Comparison of ENCODE assay signal across 8 cellular contexts in genomic region chr11:35174666-35175065, GRCh38. TPM values are rescaled to one million over a fixed set of nuclear protein-coding genes. Genes with fewer than 3 reads are reported as not detected.
DNase-seq lines count a peak whose midpoint lies in the region; ATAC-seq and TF ChIP-seq lines count a peak whose summit lies in the region.

No MANE protein-coding gene starts in this region.

- H3K27me3 Mint-ChIP-seq in CD8-positive, alpha-beta T cell (ENCODE audit: low read depth), result no peaks in the 10 kb centered on the region

- peaks cover 4% of the 10 kb centered on the region for H3F3A ChIP-seq in PC-3 (ENCODE audit: low read length, unreplicated experiment)

- no peak overlapping the region for H3K9ac ChIP-seq in PC-3 (ENCODE audit: low read length)

- DNase-seq in CD8-positive, alpha-beta T cell, result no peak
- peak; percentile 46 for DNase-seq in PC-3
- DNase-seq in coronary artery (ENCODE audit: low spot score), result no peak
- peak; percentile 31 for DNase-seq in osteoblast (ENCODE audit: insufficient read length, low spot score, missing footprints)
- no peak for DNase-seq in posterior vena cava (ENCODE audit: low spot score)
- no peak for DNase-seq in WERI-Rb-1
- DNase-seq in left ventricle myocardium superior, result no peak

- H3K9me3 Mint-ChIP-seq in CD8-positive, alpha-beta T cell, result no peaks in the 10 kb centered on the region

- peaks cover 95% of the 10 kb centered on the region for H3K4me1 ChIP-seq in CD8-positive, alpha-beta T cell (ENCODE audit: insufficient read depth, low read length)
- H3K4me1 ChIP-seq in PC-3 (ENCODE audit: insufficient read depth, low read length), result peaks cover 57% of the 10 kb centered on the region
- peaks cover 74% of the 10 kb centered on the region for H3K4me1 ChIP-seq in osteoblast (ENCODE audit: insufficient read depth, low read length)

- peaks cover 30% of the 10 kb centered on the region for H4K20me1 ChIP-seq in PC-3 (ENCODE audit: low read length)
- H4K20me1 ChIP-seq in osteoblast (ENCODE audit: insufficient read depth, low read length), result peaks cover 32% of the 10 kb centered on the region

- no TSS peak for BruUV-seq in PC-3 (replicated peaks; lab: Mats Ljungman, UMichigan)

- peak overlapping the region; percentile 100 for H3K27ac Mint-ChIP-seq in CD8-positive, alpha-beta T cell

- no peaks in the 10 kb centered on the region for H3K9me2 ChIP-seq in PC-3 (replicated peaks; ENCODE audit: low read length)

- intact Hi-C loops in CD8-positive, alpha-beta T cell (cut with DNase I, micrococcal nuclease), result no loop called here
- intact Hi-C loops in PC-3 (cut with micrococcal nuclease), result no loop called here
- intact Hi-C loops in posterior vena cava (cut with DNase I), result loop anchor here in 1 of 2 donors (10.0 kb wide), 2 partner anchors 110 to 190 kb away; no protein-coding TSS in a partner anchor
- intact Hi-C loops in left ventricle myocardium superior (cut with micrococcal nuclease), result no loop called here

- H2AFZ ChIP-seq in PC-3 (ENCODE audit: low read length) (no peak overlapping the region), osteoblast (ENCODE audit: low read length) (no peak overlapping the region)

- TF ChIP-seq CTCF in CD8-positive, alpha-beta T cell (IDR thresholded peaks at IDR 0.05), result no peak
- TF ChIP-seq CTCF in PC-3 (conservative IDR thresholded peaks at IDR 0.05; ENCODE audit: low read depth, low read length) (no peak), coronary artery (IDR thresholded peaks at IDR 0.05) (no peak), osteoblast (IDR thresholded peaks at IDR 0.05; ENCODE audit: extremely low read depth, low read depth, low read length) (no peak), WERI-Rb-1 (IDR thresholded peaks at IDR 0.05; ENCODE audit: low read depth, low read length) (no peak)

- H3K27ac ChIP-seq in CD8-positive, alpha-beta T cell (ENCODE audit: low read depth, low read length), result peak overlapping the region; percentile 54
- H3K27ac ChIP-seq in PC-3 (ENCODE audit: low read length) (peak overlapping the region; percentile 39), coronary artery (peak overlapping the region; percentile 45 to 74), osteoblast (ENCODE audit: low read depth, low read length) (peak overlapping the region; percentile 89), WERI-Rb-1 (no peak overlapping the region)

- ATAC-seq in CD8-positive, alpha-beta T cell, result no peak
- ATAC-seq in PC-3, result peak; percentile 44
- ATAC-seq in left ventricle myocardium superior, result no peak
- ATAC-seq in GM19324 (IDR thresholded peaks at IDR 0.05; ENCODE audit: low FRiP score, unreplicated experiment), result no peak

- POLR2A ChIA-PET in CD8-positive, alpha-beta T cell (lab: Charles Lee), result interaction anchor here (0.6 to 13.9 kb wide), 7 partner anchors 10 to 736 kb away, joined by 3 to 203 read pairs (median 4); partner anchors contain the start of gene CAT
- POLR2A ChIA-PET in PC-3 (lab: Charles Lee; ENCODE audit: unreplicated experiment), result no interaction called here

- H3K79me2 ChIP-seq in PC-3 (ENCODE audit: low read length) (peaks cover 89% of the 10 kb centered on the region), osteoblast (ENCODE audit: insufficient read depth, low read length) (peaks cover 93% of the 10 kb centered on the region)

- H3K36me3 Mint-ChIP-seq in CD8-positive, alpha-beta T cell, result peaks cover 76% of the 10 kb centered on the region

- H3K4me2 ChIP-seq in PC-3 (ENCODE audit: low read length), result peak overlapping the region; percentile 32
- peak overlapping the region; percentile 37 for H3K4me2 ChIP-seq in osteoblast (ENCODE audit: insufficient read depth, low read length)

- H3K4me3 ChIP-seq in CD8-positive, alpha-beta T cell (ENCODE audit: low read depth, low read length), result no peak overlapping the region
- H3K4me3 ChIP-seq in PC-3 (ENCODE audit: low read length) (no peak overlapping the region), coronary artery (no peak overlapping the region), osteoblast (ENCODE audit: insufficient read depth, low read length) (no peak overlapping the region), WERI-Rb-1 (ENCODE audit: low read depth, low read length) (no peak overlapping the region)

- H3K4me1 Mint-ChIP-seq in CD8-positive, alpha-beta T cell (ENCODE audit: low read depth), result peaks cover 96% of the 10 kb centered on the region

- H3K36me3 ChIP-seq in CD8-positive, alpha-beta T cell (ENCODE audit: insufficient read depth, low read length), result peaks cover 24% of the 10 kb centered on the region
- H3K36me3 ChIP-seq in PC-3 (ENCODE audit: low read depth, low read length), result peaks cover 59% of the 10 kb centered on the region
- peaks cover 50% of the 10 kb centered on the region for H3K36me3 ChIP-seq in osteoblast (ENCODE audit: insufficient read depth, low read length)
- no peaks in the 10 kb centered on the region for H3K36me3 ChIP-seq in WERI-Rb-1

- no peaks in the 10 kb centered on the region for H3K9me3 ChIP-seq in CD8-positive, alpha-beta T cell (ENCODE audit: low read length)
- H3K9me3 ChIP-seq in PC-3 (ENCODE audit: low read length), result no peaks in the 10 kb centered on the region
- no peaks in the 10 kb centered on the region for H3K9me3 ChIP-seq in osteoblast (ENCODE audit: low read depth, low read length)
- H3K9me3 ChIP-seq in WERI-Rb-1 (ENCODE audit: severe bottlenecking), result no peaks in the 10 kb centered on the region

- peak overlapping the region; percentile 66 for H3K4me3 Mint-ChIP-seq in CD8-positive, alpha-beta T cell

- CTCF ChIA-PET in CD8-positive, alpha-beta T cell (lab: Charles Lee), result interaction anchor here (0.9 to 2.1 kb wide), 10 partner anchors 8 to 217 kb away, joined by 3 to 10 read pairs (median 4); no protein-coding TSS in a partner anchor
- CTCF ChIA-PET in PC-3 (lab: Charles Lee), result interaction anchor here (0.5 to 0.7 kb wide), 3 partner anchors 8 to 419 kb away, joined by 3 to 5 read pairs (median 4); no protein-coding TSS in a partner anchor

- no peaks in the 10 kb centered on the region for H3K27me3 ChIP-seq in CD8-positive, alpha-beta T cell (ENCODE audit: insufficient read depth, low read length)
- no peaks in the 10 kb centered on the region for H3K27me3 ChIP-seq in PC-3 (ENCODE audit: low read length)
- H3K27me3 ChIP-seq in osteoblast (ENCODE audit: insufficient read depth, low read length), result no peaks in the 10 kb centered on the region
- no peaks in the 10 kb centered on the region for H3K27me3 ChIP-seq in WERI-Rb-1 (ENCODE audit: insufficient read depth, low read depth, severe bottlenecking)

RNA-seq across cellular contexts. Expression of gene CD44, which starts 35.7 kb away (rescaled TPM):
- 1,000 to 10,000 TPM; 1,070 to 1,104 TPM for total RNA-seq in CD8-positive, alpha-beta T cell
- total RNA-seq in PC-3 (2014; rRNA removed) (181 and 241 TPM in 2 replicates), osteoblast (238 and 268 TPM in 2 replicates), posterior vena cava (100 to 1,000 TPM; 219 to 562 TPM), left ventricle myocardium superior (19.6 TPM)

Comparison
In these comparisons a context has a peak if more than half of its experiments do, and no peak if none do; other contexts are left out.
1. DNase-seq: peak in PC-3 (single experiment) and osteoblast (single experiment); none in CD8-positive, alpha-beta T cell (0 of 7), coronary artery (single experiment), posterior vena cava (single experiment), WERI-Rb-1 (single experiment) and left ventricle myocardium superior (single experiment).